In the genomic region with DNA sequence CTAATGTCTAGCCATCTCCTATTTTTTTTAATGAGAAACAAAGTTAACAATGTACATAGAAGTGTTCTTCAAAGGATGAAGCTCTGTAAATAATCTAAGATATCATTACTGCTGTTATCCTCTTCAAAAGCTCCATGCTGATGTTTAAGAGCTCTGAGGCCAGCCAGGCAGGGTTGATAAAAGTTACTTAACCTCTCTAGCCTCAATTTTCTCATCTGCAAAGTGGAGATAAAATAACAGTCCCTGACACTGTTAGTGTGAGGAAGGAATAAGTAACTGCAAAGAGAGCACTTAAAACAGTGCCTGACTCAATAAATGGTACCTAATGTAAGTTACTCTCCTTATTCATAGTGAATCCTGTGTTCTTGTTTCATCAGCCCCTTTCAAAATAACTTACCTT, we compare ENCODE assay signal across 14 cellular contexts.
"Had no signal": no experiment of that assay in that cellular context is flagged by ENCODE, and none has a peak within 500 bp of the region (broad histone marks: within the 10 kb centered on the region; RNA-seq: fewer than 3 reads in every experiment).

No MANE protein-coding gene starts in this region.

- H2AFZ ChIP-seq: neural progenitor cell, parathyroid adenoma had no signal

- H3K4me2 ChIP-seq: neural progenitor cell had no signal

- H3K27me3 ChIP-seq: neural progenitor cell, suprapubic skin, upper lobe of right lung had no signal

- H3K27ac ChIP-seq: neural progenitor cell, parathyroid adenoma, suprapubic skin, upper lobe of right lung had no signal

- DNase-seq: activated CD4-positive, alpha-beta memory T cell treated with anti-CD3 and anti-CD28 coated beads, Interleukin-2, amount 10 ng/mL, durations not matched to agents 7 days and 5 days; activated CD4-positive, alpha-beta T cell treated with anti-CD3 and anti-CD28 coated beads for 36 hours; activated naive CD8-positive, alpha-beta T cell treated with anti-CD3 and anti-CD28 coated beads, Interleukin-2, amount 10 ng/mL, durations not matched to agents 7 days and 5 days; aorta; hippocampal formation; kidney glomerular epithelial cell; retina; stimulated activated CD4-positive, alpha-beta T cell treated with anti-CD3 and anti-CD28 coated beads, Interleukin-1b, Interleukin-23, amount 100 ng/mL, for 48 hours; stimulated activated naive CD4-positive, alpha-beta T cell; T1000; upper lobe of right lung had no signal

- H3K9me3 ChIP-seq: suprapubic skin, upper lobe of right lung had no signal

- H3K4me3 ChIP-seq: neural progenitor cell, suprapubic skin, upper lobe of right lung had no signal

- H3K79me2 ChIP-seq: parathyroid adenoma had no signal

- H3K36me3 ChIP-seq: neural progenitor cell, suprapubic skin, upper lobe of right lung had no signal

- H3K9ac ChIP-seq: neural progenitor cell, parathyroid adenoma had no signal

- ATAC-seq: activated CD4-positive, alpha-beta T cell treated with anti-CD3 and anti-CD28 coated beads for 36 hours had no signal

- H3K4me1 ChIP-seq: parathyroid adenoma had no signal
